In the genomic region with DNA sequence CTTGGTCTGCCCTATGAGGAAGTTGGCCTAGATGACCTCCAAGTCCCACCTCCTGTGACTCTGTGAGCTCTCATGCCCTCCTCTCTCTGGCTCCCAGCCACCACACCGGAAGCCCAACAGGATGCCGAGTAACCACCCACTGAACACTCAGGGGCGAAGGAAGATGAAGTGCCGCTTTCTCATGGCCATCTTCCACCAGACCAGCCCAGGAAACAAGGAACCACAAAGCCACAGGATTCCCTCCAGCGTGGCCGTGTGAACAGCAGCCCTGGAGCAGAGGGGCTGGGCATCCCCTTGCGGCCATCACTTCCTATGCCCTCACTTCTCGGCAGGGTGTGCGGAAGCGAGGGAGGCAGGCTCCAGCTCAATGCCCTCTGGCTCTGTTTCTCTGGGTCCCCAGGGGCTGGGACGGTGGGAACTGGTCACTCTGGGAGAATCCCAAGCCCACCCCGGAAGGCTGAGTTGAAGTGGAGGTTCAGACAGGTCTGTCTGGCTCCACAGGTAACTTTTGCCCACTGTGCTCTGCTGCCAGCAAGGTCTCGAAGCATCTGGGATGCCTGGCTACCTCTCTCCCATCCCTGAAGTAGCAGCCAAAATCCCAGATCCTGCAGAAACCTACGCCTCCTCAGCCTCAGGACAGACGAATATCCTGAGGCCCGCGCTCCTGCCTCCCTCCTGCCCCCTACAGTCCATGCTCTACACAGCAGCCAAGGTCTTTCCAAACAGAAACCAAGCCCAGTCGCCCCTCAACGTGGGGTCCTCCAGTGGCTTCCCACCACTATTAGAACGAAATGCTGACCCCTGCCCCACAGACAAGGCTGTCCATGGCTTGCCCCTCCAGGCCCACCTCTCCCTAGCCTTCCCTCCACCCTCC, we compare ENCODE assay signal across 8 cellular contexts. TPM values are rescaled to one million over a fixed set of nuclear protein-coding genes. Genes with fewer than 3 reads are reported as not detected.
DNase-seq lines count a peak whose midpoint lies in the region; ATAC-seq and TF ChIP-seq lines count a peak whose summit lies in the region.

No MANE protein-coding gene starts in this region.

- no peak for TF ChIP-seq POLR2A in uterus (IDR thresholded peaks at IDR 0.05)

- intact Hi-C loops in uterus (cut with DNase I; ENCODE audit: low total_unique reads), result no loop called here

- peak; percentile 81 for ATAC-seq in GM19035 (IDR thresholded peaks at IDR 0.05; ENCODE audit: unreplicated experiment)
- peak; percentile 84 for ATAC-seq in HG03432 (IDR thresholded peaks at IDR 0.05; ENCODE audit: unreplicated experiment)

- DNase-seq in BE2C, result peak; percentile 67
- peak; percentile 85 to 86 for DNase-seq in SJSA1 (ENCODE audit: low read depth in 1 of 2, low spot score in 2 of 2)
- peak; percentile 59 for DNase-seq in activated naive CD4-positive, alpha-beta T cell treated with anti-CD3 and anti-CD28 coated beads, Interleukin-2, amount 50 U/mL, for 16 hours
- peak; percentile 56 to 89 for DNase-seq in cardiac muscle cell (ENCODE audit: low read depth in 1 of 2, low spot score in 1 of 2)
- DNase-seq in uterus, result peak; percentile 77 to 82

- H3K36me3 ChIP-seq in BE2C (0 out of 2 replicates have a peak, but pooled peaks cover 2% of the 10 kb centered on the region), SJSA1 (peaks cover 6% of the 10 kb centered on the region), cardiac muscle cell (no peaks in the 10 kb centered on the region), rectal smooth muscle tissue (ENCODE audit: control insufficient read depth, insufficient read depth, low read length) (no peaks in the 10 kb centered on the region), uterus (no peaks in the 10 kb centered on the region)

- H3K4me1 ChIP-seq in BE2C, result peaks cover 24% of the 10 kb centered on the region
- peaks cover 35% of the 10 kb centered on the region for H3K4me1 ChIP-seq in SJSA1 (replicated peaks)
- peaks cover 20% of the 10 kb centered on the region for H3K4me1 ChIP-seq in cardiac muscle cell (ENCODE audit: low read depth)
- peaks cover 67% of the 10 kb centered on the region for H3K4me1 ChIP-seq in rectal smooth muscle tissue (ENCODE audit: control insufficient read depth, insufficient read depth, low read length)
- peaks cover 32 to 44% of the 10 kb centered on the region in 2 donors for H3K4me1 ChIP-seq in uterus

- no peak overlapping the region for H3K9ac ChIP-seq in rectal smooth muscle tissue (ENCODE audit: low read length)

- H3K9me3 ChIP-seq in BE2C (no peaks in the 10 kb centered on the region), SJSA1 (replicated peaks) (no peaks in the 10 kb centered on the region), cardiac muscle cell (ENCODE audit: low read depth) (no peaks in the 10 kb centered on the region), uterus (no peaks in the 10 kb centered on the region)

- H3K27me3 ChIP-seq in BE2C (no peaks in the 10 kb centered on the region), SJSA1 (replicated peaks) (no peaks in the 10 kb centered on the region), cardiac muscle cell (no peaks in the 10 kb centered on the region), rectal smooth muscle tissue (ENCODE audit: control insufficient read depth, insufficient read depth, low read length) (no peaks in the 10 kb centered on the region), uterus (no peaks in the 10 kb centered on the region)

- H3K4me3 ChIP-seq in BE2C (ENCODE audit: low read depth, low read length) (peak overlapping the region; percentile 39), SJSA1 (peak overlapping the region; percentile 13), cardiac muscle cell (no peak overlapping the region), rectal smooth muscle tissue (ENCODE audit: low read length) (peak overlapping the region; percentile 43), uterus (peak overlapping the region; percentile 20 to 40)

- H3K27ac ChIP-seq in SJSA1 (peak overlapping the region; percentile 61), cardiac muscle cell (peak overlapping the region; percentile 52), rectal smooth muscle tissue (ENCODE audit: low read depth, low read length) (peak overlapping the region; percentile 38), uterus (peak overlapping the region; percentile 88 to 91)

- peak; percentile 71 for TF ChIP-seq CTCF in BE2C (IDR thresholded peaks at IDR 0.05; ENCODE audit: low read depth, low read length)
- peak; percentile 89 for TF ChIP-seq CTCF in cardiac muscle cell (IDR thresholded peaks at IDR 0.05; ENCODE audit: low read depth, low read length)
- peak; percentile 82 to 90 (median 86) for TF ChIP-seq CTCF in uterus (IDR thresholded peaks at IDR 0.05)

RNA-seq across cellular contexts. Expression of gene ECE1, which starts 44.2 kb away (rescaled TPM):
- polyA plus RNA-seq in BE2C (2012; ENCODE audit: insufficient read depth, insufficient read length, low read depth), result 52.5 TPM
- 67.2 and 82.6 TPM in 2 replicates for total RNA-seq in SJSA1 (2014; rRNA removed; shearing (Covaris generic))
- 43.8 and 59.1 TPM in 2 replicates for total RNA-seq in cardiac muscle cell
- polyA plus RNA-seq in cardiac muscle cell, result 42.4 and 57.8 TPM in 2 replicates
- 100 to 1,000 TPM in 1 of 4 donors, 10 to 100 TPM in 3; 45.6 to 175 (median 59.1) TPM for total RNA-seq in uterus

Comparison
In these comparisons a context has a peak if more than half of its experiments do, and no peak if none do; other contexts are left out.
1. H3K27ac ChIP-seq: peak in every context shown above with its lines; median percentile 90 in uterus; 61 in SJSA1; 52 in cardiac muscle cell; 38 in rectal smooth muscle tissue.